Comparison of ENCODE assay signal across 8 cellular contexts in the genomic region with DNA sequence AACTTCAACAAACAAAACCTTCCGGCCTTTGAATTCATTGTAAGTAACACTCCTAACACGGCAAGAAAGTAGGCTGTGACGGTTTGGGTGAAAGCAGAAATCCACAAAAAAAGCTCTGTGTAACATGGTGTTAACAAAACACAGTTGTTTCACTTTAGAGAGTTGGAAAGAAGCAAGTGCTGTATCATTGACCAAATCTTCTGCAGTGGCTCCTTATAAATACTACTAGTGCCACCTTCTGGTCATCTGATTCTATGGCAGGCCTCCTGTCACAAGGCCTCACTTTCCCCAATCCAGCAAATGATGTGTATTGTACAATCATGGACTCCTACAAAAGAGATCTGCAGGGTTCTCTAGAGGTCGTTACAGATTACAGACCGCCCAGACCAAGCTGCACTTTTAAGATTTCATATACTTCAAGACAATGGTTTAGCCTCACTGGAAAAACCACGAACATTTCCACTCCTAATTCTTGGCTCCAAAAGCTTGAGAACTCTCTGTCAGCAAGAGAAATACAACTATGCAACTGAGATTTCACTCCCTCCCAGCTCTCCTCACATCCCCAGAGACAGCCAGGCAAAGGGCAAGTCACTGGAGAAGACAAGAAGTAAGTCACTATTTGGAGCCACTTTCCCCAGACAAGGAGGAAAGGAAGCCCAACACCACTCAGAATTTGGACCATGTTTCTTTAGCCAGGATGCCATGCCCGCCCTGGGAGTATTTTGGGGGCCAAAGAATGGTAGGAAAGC.
DNase-seq lines count a peak whose midpoint lies in the region; ATAC-seq and TF ChIP-seq lines count a peak whose summit lies in the region.

No MANE protein-coding gene starts in this region.

- no peaks in the 10 kb centered on the region for H3F3A ChIP-seq in PC-9 (ENCODE audit: insufficient read depth, low read depth)

- no peak for TF ChIP-seq EP300 in Ishikawa (IDR thresholded peaks at IDR 0.05; ENCODE audit: borderline replicate concordance)

- ATAC-seq in GM21825 (IDR thresholded peaks at IDR 0.05; ENCODE audit: unreplicated experiment) (peak; percentile 98), left colon (peak; percentile 80)

- H3K9me3 ChIP-seq in PC-9 (ENCODE audit: insufficient read depth, low read depth) (no peaks in the 10 kb centered on the region), subcutaneous abdominal adipose tissue (ENCODE audit: control insufficient read depth in 5 of 5, low read length in 5 of 5) (no peaks in the 10 kb centered on the region)

- H3K4me2 ChIP-seq in PC-9, result 0 out of 2 replicates have a peak overlapping the region, but pooled peaks have one; percentile 15

- POLR2A ChIA-PET in PC-9 (lab: Charles Lee; ENCODE audit: unreplicated experiment), result no interaction called here

- intact Hi-C loops in PC-9 (cut with micrococcal nuclease; ENCODE audit: unreplicated experiment), result loop anchor here (5.0 kb wide), 1 partner anchor 1340 kb away; no protein-coding TSS in a partner anchor
- intact Hi-C loops in left colon (cut with DNase I, micrococcal nuclease), result no loop called here

- peak in 2 of 3 donors; percentile 2 to 3 for DNase-seq in stimulated activated CD4-positive, alpha-beta T cell treated with anti-CD3 and anti-CD28 coated beads, TNF-alpha, amount 100 ng/mL, for 48 hours (ENCODE audit: low read depth in 3 of 3)
- no peak for DNase-seq in stimulated activated CD4-positive, alpha-beta T cell treated with anti-CD3 and anti-CD28 coated beads, Interleukin-4, amount 100 ng/mL, for 1 hour
- DNase-seq in PC-9 (peak; percentile 12 to 39), cerebellum (ENCODE audit: low spot score) (peak; percentile 52), left colon (peak in 1 of 2 donors; percentile 10)

- H2AFZ ChIP-seq in PC-9, result no peak overlapping the region

- no peaks in the 10 kb centered on the region for H3K4me1 ChIP-seq in PC-9 (replicated peaks; ENCODE audit: insufficient read depth)
- H3K4me1 ChIP-seq in subcutaneous abdominal adipose tissue (ENCODE audit: control insufficient read depth in 5 of 5, insufficient read depth in 5 of 5, low read length in 5 of 5), result peaks cover 0 to 12% (median 4%) of the 10 kb centered on the region in 5 donors

- peak; percentile 79 for TF ChIP-seq RAD21 in Ishikawa (IDR thresholded peaks at IDR 0.05; ENCODE audit: low read depth)

- no peaks in the 10 kb centered on the region for H3K79me2 ChIP-seq in PC-9 (ENCODE audit: low read depth)

- CTCF ChIA-PET in PC-9 (lab: Charles Lee), result interaction anchor here (0.6 kb wide), 1 partner anchor 1504 kb away, joined by 3 read pairs; no protein-coding TSS in a partner anchor

- peak; percentile 77 for TF ChIP-seq CTCF in PC-9 (conservative IDR thresholded peaks at IDR 0.05)

- no peak overlapping the region for H3K27ac ChIP-seq in PC-9
- no peak overlapping the region for H3K27ac ChIP-seq in subcutaneous abdominal adipose tissue (ENCODE audit: low read depth, low read length)

- no peaks in the 10 kb centered on the region for H3K27me3 ChIP-seq in PC-9 (ENCODE audit: insufficient read depth, low read depth)
- H3K27me3 ChIP-seq in subcutaneous abdominal adipose tissue (ENCODE audit: control insufficient read depth in 5 of 5, insufficient read depth in 4 of 5, low read length in 5 of 5), result no peaks in the 10 kb centered on the region

- no peaks in the 10 kb centered on the region for H3K9me2 ChIP-seq in PC-9 (ENCODE audit: insufficient read depth)

- peak overlapping the region in 1 of 5 donors; percentile 3 for H3K9ac ChIP-seq in subcutaneous abdominal adipose tissue (ENCODE audit: low read length in 5 of 5)

- no TSS peak for BruUV-seq in PC-9 (replicated peaks; lab: Mats Ljungman, UMichigan)

- no peaks in the 10 kb centered on the region for H3K36me3 ChIP-seq in PC-9 (ENCODE audit: low read depth)
- no peaks in the 10 kb centered on the region for H3K36me3 ChIP-seq in subcutaneous abdominal adipose tissue (ENCODE audit: control insufficient read depth in 5 of 5, insufficient read depth in 5 of 5, low read length in 5 of 5)

- H4K20me1 ChIP-seq in PC-9 (ENCODE audit: insufficient read depth), result no peaks in the 10 kb centered on the region

- H3K4me3 ChIP-seq in PC-9 (no peak overlapping the region), subcutaneous abdominal adipose tissue (ENCODE audit: low read depth in 1 of 5, low read length in 5 of 5) (peak overlapping the region in 3 of 5 donors; percentile 11 to 41 (median 24))

TF ChIP-seq in Ishikawa, 13 proteins besides CTCF, POLR2A, EP300 and RAD21:
- TF ChIP-seq, protein P1, sequence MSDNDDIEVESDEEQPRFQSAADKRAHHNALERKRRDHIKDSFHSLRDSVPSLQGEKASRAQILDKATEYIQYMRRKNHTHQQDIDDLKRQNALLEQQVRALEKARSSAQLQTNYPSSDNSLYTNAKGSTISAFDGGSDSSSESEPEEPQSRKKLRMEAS (IDR thresholded peaks at IDR 0.05), result no peak
- TF ChIP-seq CEBPB (IDR thresholded peaks at IDR 0.05), result no peak
